8 cellular contexts compared by ENCODE assay signal in the genomic region with DNA sequence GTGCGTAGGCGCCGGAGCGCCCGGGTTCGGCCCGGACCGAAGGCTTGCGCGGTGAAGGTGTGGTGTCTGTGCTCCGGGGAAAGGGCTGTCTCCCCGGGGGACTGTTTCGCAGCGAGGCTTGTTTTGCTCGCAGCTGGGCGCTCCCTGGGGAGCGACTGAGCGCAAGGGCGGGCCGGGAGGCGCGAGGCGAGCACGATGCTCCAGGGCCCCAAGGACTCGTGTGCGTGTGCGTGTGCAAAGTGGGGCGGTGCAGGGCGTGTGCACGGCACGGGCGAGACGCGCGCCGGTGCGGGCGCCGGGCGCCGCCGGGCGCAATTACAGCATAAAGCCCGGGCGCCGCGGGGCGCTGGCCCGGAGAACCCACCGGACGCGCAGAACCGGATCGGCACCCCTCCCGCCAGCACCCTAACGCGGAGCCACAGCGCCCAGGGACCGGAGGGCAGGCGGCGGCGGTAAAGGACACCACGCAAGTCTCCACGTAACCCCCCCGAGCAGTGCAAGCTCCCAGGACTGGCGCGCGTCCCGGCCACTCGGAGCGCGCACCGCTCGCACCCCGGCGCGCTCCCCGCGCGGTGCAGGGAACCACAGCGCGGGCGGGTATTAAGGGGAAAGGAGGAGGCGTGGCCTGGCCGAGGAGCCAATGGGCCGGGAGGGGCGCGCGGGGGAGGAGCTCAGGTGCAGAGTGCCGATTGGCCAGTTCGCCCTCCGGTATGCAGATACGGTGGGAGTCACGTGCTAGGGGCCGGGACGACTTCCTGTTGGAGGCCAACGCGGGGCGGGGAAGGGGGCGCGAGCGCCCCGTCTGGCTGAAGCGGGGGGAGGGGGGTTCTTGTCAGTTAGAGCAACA. TPM values are rescaled to one million over a fixed set of nuclear protein-coding genes. Genes with fewer than 3 reads are reported as not detected.
DNase-seq lines count a peak whose midpoint lies in the region; ATAC-seq, FAIRE-seq and TF ChIP-seq lines count a peak whose summit lies in the region.

A gene with protein sequence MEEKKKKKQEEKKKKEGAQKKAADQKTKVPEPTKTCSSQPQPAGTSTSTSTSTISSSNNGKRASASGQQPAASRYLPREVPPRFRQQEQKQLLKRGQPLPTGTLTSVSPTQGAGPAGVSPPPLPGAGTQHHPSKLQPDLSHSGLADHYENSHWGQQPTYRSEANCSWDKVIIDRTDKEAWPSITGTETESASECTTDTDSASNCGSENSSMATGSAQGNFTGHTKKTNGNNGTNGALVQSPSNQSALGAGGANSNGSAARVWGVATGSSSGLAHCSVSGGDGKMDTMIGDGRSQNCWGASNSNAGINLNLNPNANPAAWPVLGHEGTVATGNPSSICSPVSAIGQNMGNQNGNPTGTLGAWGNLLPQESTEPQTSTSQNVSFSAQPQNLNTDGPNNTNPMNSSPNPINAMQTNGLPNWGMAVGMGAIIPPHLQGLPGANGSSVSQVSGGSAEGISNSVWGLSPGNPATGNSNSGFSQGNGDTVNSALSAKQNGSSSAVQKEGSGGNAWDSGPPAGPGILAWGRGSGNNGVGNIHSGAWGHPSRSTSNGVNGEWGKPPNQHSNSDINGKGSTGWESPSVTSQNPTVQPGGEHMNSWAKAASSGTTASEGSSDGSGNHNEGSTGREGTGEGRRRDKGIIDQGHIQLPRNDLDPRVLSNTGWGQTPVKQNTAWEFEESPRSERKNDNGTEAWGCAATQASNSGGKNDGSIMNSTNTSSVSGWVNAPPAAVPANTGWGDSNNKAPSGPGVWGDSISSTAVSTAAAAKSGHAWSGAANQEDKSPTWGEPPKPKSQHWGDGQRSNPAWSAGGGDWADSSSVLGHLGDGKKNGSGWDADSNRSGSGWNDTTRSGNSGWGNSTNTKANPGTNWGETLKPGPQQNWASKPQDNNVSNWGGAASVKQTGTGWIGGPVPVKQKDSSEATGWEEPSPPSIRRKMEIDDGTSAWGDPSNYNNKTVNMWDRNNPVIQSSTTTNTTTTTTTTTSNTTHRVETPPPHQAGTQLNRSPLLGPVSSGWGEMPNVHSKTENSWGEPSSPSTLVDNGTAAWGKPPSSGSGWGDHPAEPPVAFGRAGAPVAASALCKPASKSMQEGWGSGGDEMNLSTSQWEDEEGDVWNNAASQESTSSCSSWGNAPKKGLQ (N-terminal part only) (plus strand): TSS at position 835 of the 847 bp plus-strand sequence. CDS start 45,504 bp downstream, outside the sequence.

- peaks cover 6% of the 10 kb centered on the region for H3K27me3 ChIP-seq in BJ (ENCODE audit: control insufficient read depth, insufficient read depth, low read length)

- H3K36me3 ChIP-seq in BJ (ENCODE audit: control insufficient read depth, insufficient read depth, low read length): no peaks in the 10 kb centered on the region

- H3K4me1 Mint-ChIP-seq in activated CD4-positive, alpha-beta T cell treated with anti-CD3 and anti-CD28 coated beads, Interleukin-2, amount 10 ng/mL, durations not matched to agents 7 days and 5 days: peaks cover 42% of the 10 kb centered on the region

- TF ChIP-seq CTCF in BJ (IDR thresholded peaks at IDR 0.05; ENCODE audit: insufficient read depth, low read depth, low read length) (peak; percentile 38), coronary artery (IDR thresholded peaks at IDR 0.05) (no peak)

- POLR2A ChIA-PET in BJ (lab: Charles Lee): interaction anchor here (0.6 to 0.8 kb wide), 10 partner anchors 22 to 716 kb away, joined by 3 to 21 read pairs (median 4); a partner anchor contains a TSS
- POLR2A ChIA-PET in activated CD4-positive, alpha-beta T cell treated with anti-CD3 and anti-CD28 coated beads, Interleukin-2, amount 10 ng/mL, durations not matched to agents 7 days and 5 days (lab: Charles Lee): interaction anchor here (0.6 to 1.0 kb wide), 7 partner anchors 57 to 485 kb away, joined by 3 to 7 read pairs (median 3); no protein-coding TSS in a partner anchor

- peaks cover 13% of the 10 kb centered on the region for H3K36me3 Mint-ChIP-seq in activated CD4-positive, alpha-beta T cell treated with anti-CD3 and anti-CD28 coated beads, Interleukin-2, amount 10 ng/mL, durations not matched to agents 7 days and 5 days (ENCODE audit: low read depth)

- H3K9me3 Mint-ChIP-seq in activated CD4-positive, alpha-beta T cell treated with anti-CD3 and anti-CD28 coated beads, Interleukin-2, amount 10 ng/mL, durations not matched to agents 7 days and 5 days: peaks cover 3% of the 10 kb centered on the region

- peaks cover 36% of the 10 kb centered on the region for H3K27me3 Mint-ChIP-seq in activated CD4-positive, alpha-beta T cell treated with anti-CD3 and anti-CD28 coated beads, Interleukin-2, amount 10 ng/mL, durations not matched to agents 7 days and 5 days

- ATAC-seq in HG03457 (IDR thresholded peaks at IDR 0.05; ENCODE audit: unreplicated experiment) (peak; percentile 68), left colon (peak; percentile 97)

- H3K27ac Mint-ChIP-seq in activated CD4-positive, alpha-beta T cell treated with anti-CD3 and anti-CD28 coated beads, Interleukin-2, amount 10 ng/mL, durations not matched to agents 7 days and 5 days: peak within 1 kb of the TSS; percentile 94

- CTCF ChIA-PET in BJ (lab: Yijun Ruan, JAX): interaction anchor here (0.6 to 2.1 kb wide), 5 partner anchors 15 to 416 kb away, joined by 3 to 7 read pairs (median 5); no protein-coding TSS in a partner anchor
- CTCF ChIA-PET in activated CD4-positive, alpha-beta T cell treated with anti-CD3 and anti-CD28 coated beads, Interleukin-2, amount 10 ng/mL, durations not matched to agents 7 days and 5 days (lab: Charles Lee): interaction anchor here (1.0 to 1.2 kb wide), 4 partner anchors 10 to 504 kb away, joined by 3 to 4 read pairs (median 3); no protein-coding TSS in a partner anchor

- peak within 1 kb of the TSS; percentile 95 for H3K4me3 Mint-ChIP-seq in activated CD4-positive, alpha-beta T cell treated with anti-CD3 and anti-CD28 coated beads, Interleukin-2, amount 10 ng/mL, durations not matched to agents 7 days and 5 days

- DNase-seq in BJ (ENCODE audit: low read depth) (peak; percentile 93), GM19239 (ENCODE audit: insufficient read length, low spot score) (peak; percentile 99), NCI-H526 (lab: John Stamatoyannopoulos, UW) (peak; percentile 97 to 100), coronary artery (ENCODE audit: low spot score) (peak; percentile 100), left colon (peak; percentile 100)
- DNase-seq in activated CD4-positive, alpha-beta T cell treated with anti-CD3 and anti-CD28 coated beads, Interleukin-2, amount 10 ng/mL, durations not matched to agents 7 days and 5 days: peak; percentile 100
- peak; percentile 99 for DNase-seq in stimulated activated CD4-positive, alpha-beta T cell treated with anti-CD3 and anti-CD28 coated beads, Interleukin-1b, Interleukin-23, amount 100 ng/mL, for 4 hours (ENCODE audit: low read depth in 2 of 2)

- intact Hi-C loops in left colon (cut with DNase I, micrococcal nuclease): no loop called here

- peak; percentile 92 for FAIRE-seq in GM19239 (lab: Jason Lieb, UNC)

- peak within 1 kb of the TSS; percentile 69 for H3K4me3 ChIP-seq in BJ (ENCODE audit: low read depth, low read length)
- peak within 1 kb of the TSS; percentile 73 for H3K4me3 ChIP-seq in coronary artery

- peak within 1 kb of the TSS; percentile 62 to 100 for H3K27ac ChIP-seq in coronary artery

RNA-seq across cellular contexts. Expression of the gene that starts here (rescaled TPM):
- 0.91 and 1.7 TPM in 2 replicates for polyA plus RNA-seq in BJ (2011; rRNA removed)
- 7.7 and 17.2 TPM in 2 replicates for polyA minus RNA-seq in BJ (2011; rRNA and poly(A)+ RNA removed)
- total RNA-seq in activated CD4-positive, alpha-beta T cell treated with anti-CD3 and anti-CD28 coated beads, Interleukin-2, amount 10 ng/mL, durations not matched to agents 7 days and 5 days: 10 to 100 TPM; 40.2 to 41.8 TPM
- total RNA-seq in left colon: 10 to 100 TPM; 13.2 to 18.2 TPM

Comparison
In these comparisons a context has a peak if more than half of its experiments do, and no peak if none do; other contexts are left out.
1. Peak in every context shown above with its lines: DNase-seq, ATAC-seq, H3K4me3 ChIP-seq and H3K27ac ChIP-seq.